34 cellular contexts compared by ENCODE assay signal in genomic region chr5:132681476-132681831, GRCh38. TPM values are rescaled to one million over a fixed set of nuclear protein-coding genes. Genes with fewer than 3 reads are reported as not detected.
"Had no signal": no experiment of that assay in that cellular context is flagged by ENCODE, and none has a peak within 500 bp of the region (broad histone marks: within the 10 kb centered on the region; RNA-seq: fewer than 3 reads in every experiment).

No MANE protein-coding gene starts in this region.

- H3K9me3 ChIP-seq: ascending aorta, colonic mucosa, esophagus squamous epithelium, left lung, mucosa of descending colon, ovary, right lobe of liver, stomach, suprapubic skin, tibial nerve had no signal

- H3K27ac Mint-ChIP-seq: activated naive CD8-positive, alpha-beta T cell; brain; nephron progenitor cell; progenitor cell of endocrine pancreas; stimulated activated effector memory CD8-positive, alpha-beta T cell treated with anti-CD3 and anti-CD28 coated beads, Interleukin-12 subunit alpha, Interleukin-12 subunit beta, amount 100 ng/mL, for 72 hours had no signal

- H3K27ac ChIP-seq: ascending aorta, cardiac muscle cell, colonic mucosa, epithelial cell of prostate, esophagus squamous epithelium, left lung, ovary, right lobe of liver, stomach, suprapubic skin, tibial nerve had no signal

- H3K27me3 ChIP-seq: ascending aorta, cardiac muscle cell, colonic mucosa, esophagus squamous epithelium, left lung, ovary, right lobe of liver, stomach, suprapubic skin, tibial nerve had no signal

- H3K9me3 Mint-ChIP-seq: brain; nephron progenitor cell; stimulated activated effector memory CD8-positive, alpha-beta T cell treated with anti-CD3 and anti-CD28 coated beads, Interleukin-12 subunit alpha, Interleukin-12 subunit beta, amount 100 ng/mL, for 72 hours had no signal

- H3K36me3 Mint-ChIP-seq: brain; stimulated activated effector memory CD8-positive, alpha-beta T cell treated with anti-CD3 and anti-CD28 coated beads, Interleukin-12 subunit alpha, Interleukin-12 subunit beta, amount 100 ng/mL, for 72 hours had no signal

- H3K36me3 ChIP-seq: ascending aorta, cardiac muscle cell, colonic mucosa, esophagus squamous epithelium, left lung, ovary, right lobe of liver, stomach, suprapubic skin, tibial nerve had no signal

- H3K4me3 ChIP-seq: ascending aorta, cardiac muscle cell, colonic mucosa, esophagus squamous epithelium, left lung, lung, mucosa of descending colon, ovary, right lobe of liver, stomach, suprapubic skin, tibial nerve had no signal

- H3K4me3 Mint-ChIP-seq: activated naive CD8-positive, alpha-beta T cell; brain; nephron progenitor cell; stimulated activated effector memory CD8-positive, alpha-beta T cell treated with anti-CD3 and anti-CD28 coated beads, Interleukin-12 subunit alpha, Interleukin-12 subunit beta, amount 100 ng/mL, for 72 hours had no signal

- H3K4me1 ChIP-seq: colonic mucosa, right lobe of liver, suprapubic skin had no signal

- DNase-seq: activated CD4-positive, alpha-beta T cell treated with anti-CD3 and anti-CD28 coated beads for 1 hour; activated effector memory CD4-positive, alpha-beta T cell treated with Interleukin-2 at 50 U/mL for 16 hours; activated naive CD4-positive, alpha-beta T cell treated with Interleukin-2 at 50 U/mL for 16 hours; cerebellar nuclear complex; colonic mucosa; effector CD8-positive, alpha-beta T cell; esophagus squamous epithelium; foreskin melanocyte; left lung; mucosa of descending colon; nephron progenitor cell; ovary; right lobe of liver; stimulated activated CD4-positive, alpha-beta T cell treated with anti-CD3 and anti-CD28 coated beads, Interleukin-4, amount 100 ng/mL, for 1 hour; stomach; T-helper 2 cell had no signal

- ATAC-seq: left lung; mucosa of descending colon; right lobe of liver; stimulated activated effector memory CD8-positive, alpha-beta T cell treated with anti-CD3 and anti-CD28 coated beads, Interleukin-12 subunit alpha, Interleukin-12 subunit beta, amount 100 ng/mL, for 72 hours had no signal

- FAIRE-seq: endometrium, islet of Langerhans had no signal

- H3K27me3 Mint-ChIP-seq: activated naive CD8-positive, alpha-beta T cell; brain had no signal

- H3K4me1 Mint-ChIP-seq: brain had no signal

RNA-seq across cellular contexts. Expression of gene IL4, which starts 7.7 kb away (rescaled TPM):
- total RNA-seq: ascending aorta, cardiac muscle cell, colonic mucosa, dermis microvascular lymphatic vessel endothelial cell, esophagus squamous epithelium, left lung, lung, mesenteric fat pad, mucosa of descending colon, myocyte, ovary, progenitor cell of endocrine pancreas, renal cortical epithelial cell, right lobe of liver, skeletal muscle tissue, stomach, suprapubic skin, tibial nerve, ureter had no signal
- polyA plus RNA-seq: cardiac muscle cell, lung, ovary, stomach had no signal

RNA-seq across cellular contexts. Expression of gene IL13, which starts 23.5 kb away (rescaled TPM):
- total RNA-seq: ascending aorta, cardiac muscle cell, colonic mucosa, dermis microvascular lymphatic vessel endothelial cell, esophagus squamous epithelium, left lung, lung, mesenteric fat pad, mucosa of descending colon, myocyte, ovary, progenitor cell of endocrine pancreas, renal cortical epithelial cell, skeletal muscle tissue, ureter had no signal
- polyA plus RNA-seq: cardiac muscle cell, ovary, stomach had no signal
